ENCODE assay signal across 11 cellular contexts in genomic region chr15:62506217-62506805, GRCh38.
DNase-seq lines count a peak whose midpoint lies in the region; ATAC-seq, FAIRE-seq and TF ChIP-seq lines count a peak whose summit lies in the region.
"Had no signal": no experiment of that assay in that cellular context is flagged by ENCODE, and none has a peak within 500 bp of the region (broad histone marks: within the 10 kb centered on the region; RNA-seq: fewer than 3 reads in every experiment).

No MANE protein-coding gene starts in this region.

- CTCF ChIA-PET in naive thymus-derived CD4-positive, alpha-beta T cell (lab: Charles Lee) = no interaction called here

- H3K9me3 ChIP-seq in iPS-18a (ENCODE audit: control insufficient read depth, low read depth, low read length) (no peaks in the 10 kb centered on the region), stomach (no peaks in the 10 kb centered on the region)
- no peaks in the 10 kb centered on the region for H3K9me3 ChIP-seq in naive thymus-derived CD4-positive, alpha-beta T cell (ENCODE audit: control insufficient read depth in 2 of 3, low read length in 3 of 3)

- H3K36me3 ChIP-seq in iPS-18a (ENCODE audit: control insufficient read depth, low read depth, low read length) = no peaks in the 10 kb centered on the region
- H3K36me3 ChIP-seq in stomach = no peaks in the 10 kb centered on the region
- H3K36me3 ChIP-seq in naive thymus-derived CD4-positive, alpha-beta T cell (ENCODE audit: control insufficient read depth in 2 of 3, insufficient read depth in 3 of 3, low read length in 3 of 3) = no peaks in the 10 kb centered on the region

- no peaks in the 10 kb centered on the region for H3K9me3 Mint-ChIP-seq in effector memory CD8-positive, alpha-beta T cell
- H3K9me3 Mint-ChIP-seq in naive thymus-derived CD4-positive, alpha-beta T cell = no peaks in the 10 kb centered on the region
- H3K9me3 Mint-ChIP-seq: activated naive CD8-positive, alpha-beta T cell treated with anti-CD3 and anti-CD28 coated beads, Interleukin-2, amount 50 U/mL, for 24 hours had no signal

- TF ChIP-seq EP300 in stomach (IDR thresholded peaks at IDR 0.05) = no peak

- no peak overlapping the region for H3K4me3 Mint-ChIP-seq in effector memory CD8-positive, alpha-beta T cell
- no peak overlapping the region for H3K4me3 Mint-ChIP-seq in naive thymus-derived CD4-positive, alpha-beta T cell
- H3K4me3 Mint-ChIP-seq: activated naive CD8-positive, alpha-beta T cell treated with anti-CD3 and anti-CD28 coated beads, Interleukin-2, amount 50 U/mL, for 24 hours had no signal

- peaks cover 41 to 53% of the 10 kb centered on the region in 2 donors for H3K27me3 Mint-ChIP-seq in effector memory CD8-positive, alpha-beta T cell
- peaks cover 3 to 29% (median 10%) of the 10 kb centered on the region in 5 donors for H3K27me3 Mint-ChIP-seq in naive thymus-derived CD4-positive, alpha-beta T cell

- no peak for TF ChIP-seq CTCF in stomach (IDR thresholded peaks at IDR 0.05)

- H3K27me3 ChIP-seq in iPS-18a (ENCODE audit: control insufficient read depth, insufficient read depth, low read length) (no peaks in the 10 kb centered on the region), stomach (no peaks in the 10 kb centered on the region)
- no peaks in the 10 kb centered on the region for H3K27me3 ChIP-seq in naive thymus-derived CD4-positive, alpha-beta T cell (ENCODE audit: control insufficient read depth in 2 of 2, insufficient read depth in 2 of 2, low read length in 2 of 2)

- TF ChIP-seq POLR2A in H54 (IDR thresholded peaks at IDR 0.05; ENCODE audit: low read depth, low read length) = no peak
- no peak for TF ChIP-seq POLR2A in stomach (IDR thresholded peaks at IDR 0.05)

- intact Hi-C loops in stomach (cut with DNase I; ENCODE audit: low total_unique reads) = no loop called here
- intact Hi-C loops in naive thymus-derived CD4-positive, alpha-beta T cell (cut with micrococcal nuclease) = no loop called here

- ATAC-seq in effector memory CD8-positive, alpha-beta T cell (replicated peaks) = no peak
- ATAC-seq in GM18517 (IDR thresholded peaks at IDR 0.05; ENCODE audit: unreplicated experiment) = no peak
- no peak for ATAC-seq in naive thymus-derived CD4-positive, alpha-beta T cell
- ATAC-seq: activated naive CD8-positive, alpha-beta T cell treated with anti-CD3 and anti-CD28 coated beads, Interleukin-2, amount 50 U/mL, for 24 hours had no signal

- H3K4me1 ChIP-seq in iPS-18a (ENCODE audit: control insufficient read depth, low read depth, low read length) (peaks cover 26% of the 10 kb centered on the region), stomach (peaks cover 23 to 50% (median 42%) of the 10 kb centered on the region in 4 donors)
- no peaks in the 10 kb centered on the region for H3K4me1 ChIP-seq in naive thymus-derived CD4-positive, alpha-beta T cell (ENCODE audit: control insufficient read depth in 2 of 2, insufficient read depth in 2 of 2, low read length in 2 of 2)

- H3K27ac Mint-ChIP-seq in effector memory CD8-positive, alpha-beta T cell = no peak overlapping the region
- no peak overlapping the region for H3K27ac Mint-ChIP-seq in naive thymus-derived CD4-positive, alpha-beta T cell
- H3K27ac Mint-ChIP-seq: activated naive CD8-positive, alpha-beta T cell treated with anti-CD3 and anti-CD28 coated beads, Interleukin-2, amount 50 U/mL, for 24 hours had no signal

- H3K9ac ChIP-seq in iPS-18a (ENCODE audit: low read length) = no peak overlapping the region

- H3K36me3 Mint-ChIP-seq in effector memory CD8-positive, alpha-beta T cell (ENCODE audit: insufficient read depth) = no peaks in the 10 kb centered on the region
- H3K36me3 Mint-ChIP-seq in naive thymus-derived CD4-positive, alpha-beta T cell = no peaks in the 10 kb centered on the region

- 0 to 30% (median 8%) methylated on average over 1 of the region's 1 CpG for WGBS in stomach, 5 donors

- H3K4me3 ChIP-seq in iPS-18a (ENCODE audit: low read length) (peak overlapping the region; percentile 19), stomach (no peak overlapping the region)
- no peak overlapping the region for H3K4me3 ChIP-seq in naive thymus-derived CD4-positive, alpha-beta T cell (ENCODE audit: low read length)

- FAIRE-seq in H54 (lab: Jason Lieb, UNC) = no peak

- H3K27ac ChIP-seq in iPS-18a (ENCODE audit: low read length) = no peak overlapping the region
- H3K27ac ChIP-seq in stomach = peak overlapping the region; percentile 54 to 83 (median 73)
- H3K27ac ChIP-seq in naive thymus-derived CD4-positive, alpha-beta T cell (ENCODE audit: low read depth, low read length) = no peak overlapping the region

- peak; percentile 10 for DNase-seq in H54 (ENCODE audit: insufficient read length, low spot score)
- DNase-seq in astrocyte of the hippocampus (ENCODE audit: low read depth, low spot score) = peak; percentile 75
- no peak for DNase-seq in stomach
- no peak for DNase-seq in DMS 273 (lab: John Stamatoyannopoulos, UW; ENCODE audit: unreplicated experiment)
- DNase-seq in effector memory CD8-positive, alpha-beta T cell = no peak
- DNase-seq in naive thymus-derived CD4-positive, alpha-beta T cell = no peak
- DNase-seq: activated naive CD8-positive, alpha-beta T cell treated with anti-CD3 and anti-CD28 coated beads, Interleukin-2, amount 50 U/mL, for 24 hours; islet precursor cell; NCI-H2171 treated with DMSO at 0.1 percent for 48 hours had no signal

- no peaks in the 10 kb centered on the region for H3K4me1 Mint-ChIP-seq in effector memory CD8-positive, alpha-beta T cell (ENCODE audit: low read depth in 2 of 2)
- no peaks in the 10 kb centered on the region for H3K4me1 Mint-ChIP-seq in naive thymus-derived CD4-positive, alpha-beta T cell
- H3K4me1 Mint-ChIP-seq: activated naive CD8-positive, alpha-beta T cell treated with anti-CD3 and anti-CD28 coated beads, Interleukin-2, amount 50 U/mL, for 24 hours had no signal

- POLR2A ChIA-PET in naive thymus-derived CD4-positive, alpha-beta T cell (lab: Charles Lee) = no interaction called here

Comparison
In these comparisons a context has a peak if more than half of its experiments do, and no peak if none do; other contexts are left out.
1. DNase-seq: peak in H54 (single experiment) and astrocyte of the hippocampus (single experiment); none in stomach (single experiment), DMS 273 (single experiment), effector memory CD8-positive, alpha-beta T cell (0 of 3) and naive thymus-derived CD4-positive, alpha-beta T cell (0 of 9).
2. H3K27ac ChIP-seq: peak in stomach (5 of 5); none in iPS-18a (single experiment) and naive thymus-derived CD4-positive, alpha-beta T cell (single experiment).